ENCODE assay signal across 9 cellular contexts in the genomic region with DNA sequence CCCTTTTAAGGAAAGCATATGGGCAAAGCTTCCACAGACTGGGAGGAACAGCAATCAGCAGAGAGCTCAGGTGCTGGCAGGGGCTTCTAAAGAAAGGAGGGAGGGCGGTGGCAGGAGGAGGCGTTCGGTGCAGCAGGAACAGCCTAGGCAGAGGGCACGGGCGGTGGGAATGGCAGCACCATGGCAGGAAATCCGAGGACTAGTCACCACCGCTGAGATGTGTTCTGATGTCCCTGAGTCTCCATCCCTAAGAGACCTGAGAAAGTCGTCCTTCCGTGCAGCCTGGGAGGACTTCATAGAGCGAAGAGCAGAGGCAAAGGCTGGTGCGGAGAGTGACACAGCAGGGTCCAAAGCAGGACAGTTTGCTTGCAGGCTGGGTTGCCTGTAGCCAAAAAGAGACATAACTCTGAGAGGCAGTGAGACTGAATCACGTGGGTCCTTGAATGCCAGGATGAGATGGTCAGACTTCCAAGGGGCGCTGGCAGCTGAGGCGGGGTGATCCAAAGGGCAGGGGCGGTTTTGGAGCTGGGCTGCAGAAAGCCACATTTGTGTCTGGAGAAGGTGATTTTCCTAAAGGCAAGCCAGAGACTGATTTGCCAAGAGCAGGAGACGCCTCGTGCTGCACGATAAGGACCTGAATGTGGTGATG. TPM values are rescaled to one million over a fixed set of nuclear protein-coding genes. Genes with fewer than 3 reads are reported as not detected.
A peak's percentile ranks its signal among the peaks of the same experiment; 100 is the strongest.
DNase-seq lines count a peak whose midpoint lies in the region; ATAC-seq and TF ChIP-seq lines count a peak whose summit lies in the region.
"Had no signal": no experiment of that assay in that cellular context is flagged by ENCODE, and none has a peak within 500 bp of the region (broad histone marks: within the 10 kb centered on the region; RNA-seq: fewer than 3 reads in every experiment).

No MANE protein-coding gene starts in this region.

- H3K4me1 ChIP-seq in effector memory CD4-positive, alpha-beta T cell (ENCODE audit: control insufficient read depth, insufficient read depth, low read length, poor library complexity, severe bottlenecking), result peaks cover 6% of the 10 kb centered on the region
- H3K4me1 ChIP-seq in esophagus squamous epithelium, result peaks cover 18 to 37% (median 20%) of the 10 kb centered on the region in 3 donors

- H3K27ac Mint-ChIP-seq in central memory CD8-positive, alpha-beta T cell (ENCODE audit: low read depth), result no peak overlapping the region
- peak overlapping the region; percentile 47 to 94 (median 83) for H3K27ac Mint-ChIP-seq in naive thymus-derived CD8-positive, alpha-beta T cell

- ATAC-seq in central memory CD8-positive, alpha-beta T cell (replicated peaks; ENCODE audit: extremely low read depth, poor library complexity, severe bottlenecking), result no peak
- no peak for ATAC-seq in naive thymus-derived CD8-positive, alpha-beta T cell

- H3K4me3 Mint-ChIP-seq in central memory CD8-positive, alpha-beta T cell, result peak overlapping the region; percentile 26
- H3K4me3 Mint-ChIP-seq in naive thymus-derived CD8-positive, alpha-beta T cell, result peak overlapping the region; percentile 63 to 94 (median 82)

- intact Hi-C loops in esophagus squamous epithelium (cut with DNase I), result no loop called here

- no peaks in the 10 kb centered on the region for H3K9me3 Mint-ChIP-seq in central memory CD8-positive, alpha-beta T cell
- H3K9me3 Mint-ChIP-seq in naive thymus-derived CD8-positive, alpha-beta T cell, result peaks cover 0 to 4% (median 0%) of the 10 kb centered on the region in 9 donors

- peak; percentile 46 for DNase-seq in AG10803 (ENCODE audit: low read depth)
- DNase-seq in GM12865 (ENCODE audit: low read depth), result no peak
- no peak for DNase-seq in central memory CD8-positive, alpha-beta T cell (ENCODE audit: low spot score in 2 of 2)
- no peak for DNase-seq in naive thymus-derived CD8-positive, alpha-beta T cell
- no peak for DNase-seq in effector memory CD4-positive, alpha-beta T cell
- no peak for DNase-seq in NCI-H1694 treated with DMSO at 0.1 percent for 48 hours (lab: John Stamatoyannopoulos, UW)
- no peak for DNase-seq in esophagus squamous epithelium (lab: John Stamatoyannopoulos, UW)
- no peak for DNase-seq in stimulated activated naive CD4-positive, alpha-beta T cell treated with Interleukin-2 at 50 U/mL for 16 hours (lab: John Stamatoyannopoulos, UW)
- DNase-seq: cortex of kidney had no signal

- H3K27me3 ChIP-seq in effector memory CD4-positive, alpha-beta T cell (replicated peaks; ENCODE audit: control insufficient read depth, insufficient read depth, low read length, poor library complexity, severe bottlenecking), result no peaks in the 10 kb centered on the region
- H3K27me3 ChIP-seq in esophagus squamous epithelium, result peaks cover 0 to 18% (median 0%) of the 10 kb centered on the region in 4 donors

- TF ChIP-seq CTCF in AG10803 (conservative IDR thresholded peaks at IDR 0.05; ENCODE audit: low read length), result no peak
- TF ChIP-seq CTCF in GM12865 (IDR thresholded peaks at IDR 0.05; ENCODE audit: insufficient read depth, low read depth, low read length, missing control alignments), result no peak
- no peak for TF ChIP-seq CTCF in esophagus squamous epithelium (IDR thresholded peaks at IDR 0.05)

- TF ChIP-seq POLR2A in esophagus squamous epithelium (IDR thresholded peaks at IDR 0.05), result no peak

- H3K4me3 ChIP-seq in AG10803 (ENCODE audit: low read length) (peak overlapping the region; percentile 12; the same call in 1 of the 2 replicates), GM12865 (ENCODE audit: low read depth, low read length) (peak overlapping the region; percentile 98), esophagus squamous epithelium (no peak overlapping the region)
- no peak overlapping the region for H3K4me3 ChIP-seq in effector memory CD4-positive, alpha-beta T cell (ENCODE audit: insufficient read depth, low read depth, low read length, poor library complexity, severe bottlenecking)

- no peak overlapping the region for H3K27ac ChIP-seq in effector memory CD4-positive, alpha-beta T cell (ENCODE audit: insufficient read depth, low read length, poor library complexity, severe bottlenecking)
- no peak overlapping the region for H3K27ac ChIP-seq in esophagus squamous epithelium

- peaks cover 8% of the 10 kb centered on the region for H3K4me1 Mint-ChIP-seq in central memory CD8-positive, alpha-beta T cell
- H3K4me1 Mint-ChIP-seq in naive thymus-derived CD8-positive, alpha-beta T cell, result peaks cover 10 to 25% (median 21%) of the 10 kb centered on the region in 4 donors

- H3K27me3 Mint-ChIP-seq in central memory CD8-positive, alpha-beta T cell, result no peaks in the 10 kb centered on the region
- H3K27me3 Mint-ChIP-seq in naive thymus-derived CD8-positive, alpha-beta T cell, result peaks cover 0 to 4% (median 0%) of the 10 kb centered on the region in 5 donors

- POLR2A ChIA-PET in naive thymus-derived CD8-positive, alpha-beta T cell (lab: Charles Lee), result interaction anchor here (1.4 to 4.4 kb wide), 2 partner anchors 9 to 15 kb away, joined by 3 to 110 read pairs; no protein-coding TSS in a partner anchor

- peaks cover 5% of the 10 kb centered on the region for H3K36me3 Mint-ChIP-seq in central memory CD8-positive, alpha-beta T cell (ENCODE audit: insufficient read depth)
- H3K36me3 Mint-ChIP-seq in naive thymus-derived CD8-positive, alpha-beta T cell, result no peaks in the 10 kb centered on the region

- 7 to 26% methylated on average over 9 to 11 of the region's 18 CpGs for WGBS in esophagus squamous epithelium, 2 donors

- H3K36me3 ChIP-seq in effector memory CD4-positive, alpha-beta T cell (ENCODE audit: control insufficient read depth, insufficient read depth, low read length), result no peaks in the 10 kb centered on the region
- no peaks in the 10 kb centered on the region for H3K36me3 ChIP-seq in esophagus squamous epithelium

- no peaks in the 10 kb centered on the region for H3K9me3 ChIP-seq in effector memory CD4-positive, alpha-beta T cell (ENCODE audit: control insufficient read depth, low read length)
- H3K9me3 ChIP-seq in esophagus squamous epithelium, result no peaks in the 10 kb centered on the region

RNA-seq across cellular contexts. Expression of a gene that starts 35.8 kb away (rescaled TPM):
- not detected for total RNA-seq in naive thymus-derived CD8-positive, alpha-beta T cell
- not detected for polyA plus RNA-seq in naive thymus-derived CD8-positive, alpha-beta T cell
- 1 to 10 TPM in 1 of 4 donors, under 1 TPM in 3; 0.03 to 2.7 (median 0.49) TPM for total RNA-seq in esophagus squamous epithelium

Comparison
In these comparisons a context has a peak if more than half of its experiments do, and no peak if none do; other contexts are left out.
1. H3K4me3 ChIP-seq: peak in AG10803 (single experiment) and GM12865 (single experiment); none in effector memory CD4-positive, alpha-beta T cell (single experiment) and esophagus squamous epithelium (0 of 4).